Comparison of ENCODE assay signal across 24 cellular contexts in genomic region chr2:59167514-59167913, GRCh38.
DNase-seq lines count a peak whose midpoint lies in the region; ATAC-seq, FAIRE-seq and TF ChIP-seq lines count a peak whose summit lies in the region.
"Had no signal": no experiment of that assay in that cellular context is flagged by ENCODE, and none has a peak within 500 bp of the region (broad histone marks: within the 10 kb centered on the region; RNA-seq: fewer than 3 reads in every experiment).

No MANE protein-coding gene starts in this region.

- no peaks in the 10 kb centered on the region for H3K9me3 ChIP-seq in ascending aorta
- H3K9me3 ChIP-seq: BLaER1, Caco-2, thyroid gland had no signal

- ATAC-seq in GM18867 (IDR thresholded peaks at IDR 0.05; ENCODE audit: unreplicated experiment) (no peak), HG03196 (IDR thresholded peaks at IDR 0.05; ENCODE audit: unreplicated experiment) (no peak)
- ATAC-seq: stimulated activated naive CD8-positive, alpha-beta T cell treated with anti-CD3 and anti-CD28 coated beads, Interleukin-15, amount 100 ng/mL, for 72 hours had no signal

- H3K36me3 ChIP-seq in ascending aorta, result no peaks in the 10 kb centered on the region
- H3K36me3 ChIP-seq: BLaER1, neural progenitor cell, thyroid gland had no signal

- DNase-seq in DMS53 treated with DMSO at 0.1 percent for 48 hours (lab: John Stamatoyannopoulos, UW; ENCODE audit: unreplicated experiment), result peak; percentile 80
- peak; percentile 98 for DNase-seq in NCI-H146 (lab: John Stamatoyannopoulos, UW)
- DNase-seq in NCI-H526 (lab: John Stamatoyannopoulos, UW), result peak; percentile 87 to 89
- no peak for DNase-seq in ascending aorta (ENCODE audit: low spot score in 2 of 2)
- no peak for DNase-seq in SIG-M5 treated with dmso at 0.1 percent for 504 hours (lab: John Stamatoyannopoulos, UW; ENCODE audit: unreplicated experiment)
- DNase-seq: ACHN; activated CD4-positive, alpha-beta memory T cell treated with anti-CD3 and anti-CD28 coated beads, Interleukin-2, amount 10 ng/mL, durations not matched to agents 7 days and 5 days; activated effector memory CD4-positive, alpha-beta T cell treated with Interleukin-2 at 50 U/mL for 16 hours; activated naive CD8-positive, alpha-beta T cell treated with anti-CD3 and anti-CD28 coated beads, Interleukin-2, amount 10 ng/mL, durations not matched to agents 7 days and 5 days; Caco-2; IMR-90; kidney glomerular epithelial cell; NCI-H1436 treated with DMSO at 0.1 percent for 48 hours; NCI-H524; stimulated activated naive CD8-positive, alpha-beta T cell treated with anti-CD3 and anti-CD28 coated beads, Interleukin-15, amount 100 ng/mL, for 72 hours; T-helper 9 cell; thyroid gland had no signal

- intact Hi-C loops in ascending aorta (cut with DNase I), result no loop called here

- no peak overlapping the region for H3K4me3 ChIP-seq in ascending aorta
- H3K4me3 ChIP-seq: BLaER1, neural progenitor cell, thyroid gland had no signal

- TF ChIP-seq CTCF in ascending aorta (IDR thresholded peaks at IDR 0.05), result no peak

- no peaks in the 10 kb centered on the region for H3K27me3 ChIP-seq in ascending aorta
- H3K27me3 ChIP-seq: BLaER1, neural progenitor cell, thyroid gland had no signal

- no peak overlapping the region for H3K27ac ChIP-seq in ascending aorta
- H3K27ac ChIP-seq: BLaER1, neural progenitor cell, thyroid gland had no signal

- no peaks in the 10 kb centered on the region for H3K4me1 ChIP-seq in ascending aorta
- H3K4me1 ChIP-seq: BLaER1, Caco-2, neural progenitor cell, thyroid gland had no signal

- peak; percentile 73 for FAIRE-seq in islet of Langerhans (lab: Jason Lieb, UNC)
- FAIRE-seq: endothelial cell of umbilical vein, GM19239 had no signal

Comparison
In these comparisons a context has a peak if more than half of its experiments do, and no peak if none do; other contexts are left out.
1. DNase-seq: peak in DMS53 treated with DMSO at 0.1 percent for 48 hours (single experiment), NCI-H146 (single experiment) and NCI-H526 (2 of 2); none in ascending aorta (0 of 2) and SIG-M5 treated with dmso at 0.1 percent for 504 hours (single experiment).